ENCODE assay signal across 16 cellular contexts in genomic region chr19:3396881-3397265, GRCh38. TPM values are rescaled to one million over a fixed set of nuclear protein-coding genes. Genes with fewer than 3 reads are reported as not detected.
DNase-seq lines count a peak whose midpoint lies in the region; ATAC-seq, FAIRE-seq and TF ChIP-seq lines count a peak whose summit lies in the region.
"Had no signal": no experiment of that assay in that cellular context is flagged by ENCODE, and none has a peak within 500 bp of the region (broad histone marks: within the 10 kb centered on the region; RNA-seq: fewer than 3 reads in every experiment).

No MANE protein-coding gene starts in this region.

- H3K4me2 ChIP-seq in A549 (peak overlapping the region; percentile 76), PC-9 (no peak overlapping the region)

- BruUV-seq in PC-9 (replicated peaks; lab: Mats Ljungman, UMichigan), result no TSS peak

- no peaks in the 10 kb centered on the region for H3K9me2 ChIP-seq in PC-9 (ENCODE audit: insufficient read depth)

- TF ChIP-seq RAD21 in A549 (conservative IDR thresholded peaks at IDR 0.05 in 1 of 2, IDR thresholded peaks at IDR 0.05 in 1 of 2), result no peak

- POLR2A ChIA-PET in A549 (lab: Yijun Ruan, JAX), result interaction anchor here (0.6 to 1.7 kb wide), 4 partner anchors 9 to 83 kb away, joined by 4 to 9 read pairs (median 6); no protein-coding TSS in a partner anchor
- POLR2A ChIA-PET in PC-9 (lab: Charles Lee; ENCODE audit: unreplicated experiment), result interaction anchor here (0.6 kb wide), 1 partner anchor 15 kb away, joined by 3 read pairs; no protein-coding TSS in a partner anchor

- DNase-seq in A549 (ENCODE audit: low read depth in 1 of 2, low spot score in 1 of 2) (no peak), ascending aorta (ENCODE audit: low spot score in 2 of 2) (no peak), left lung (no peak), renal cortical epithelial cell (ENCODE audit: low read depth) (peak; percentile 29), NCI-H187 (lab: John Stamatoyannopoulos, UW) (no peak), PC-9 (no peak), NOMO-1 treated with dmso at 0.1 percent for 144 hours (lab: John Stamatoyannopoulos, UW; ENCODE audit: unreplicated experiment) (no peak)
- DNase-seq in activated effector memory CD4-positive, alpha-beta T cell treated with Interleukin-2 at 50 U/mL for 16 hours, result no peak
- DNase-seq: ACHN; activated naive CD4-positive, alpha-beta T cell treated with anti-CD3 and anti-CD28 coated beads for 36 hours; HCEC 1CT; NCI-H2081; trophoblast cell had no signal

- peaks cover 26% of the 10 kb centered on the region for H3K4me1 ChIP-seq in A549
- peaks cover 16 to 31% of the 10 kb centered on the region in 2 donors for H3K4me1 ChIP-seq in ascending aorta
- H3K4me1 ChIP-seq in left lung, result peaks cover 25 to 64% of the 10 kb centered on the region in 2 donors
- H3K4me1 ChIP-seq in PC-9 (replicated peaks; ENCODE audit: insufficient read depth), result no peaks in the 10 kb centered on the region

- no peak overlapping the region for H2AFZ ChIP-seq in PC-9

- TF ChIP-seq CTCF in A549 (IDR thresholded peaks at IDR 0.05), result no peak
- no peak for TF ChIP-seq CTCF in ascending aorta (IDR thresholded peaks at IDR 0.05)
- no peak for TF ChIP-seq CTCF in left lung (IDR thresholded peaks at IDR 0.05)
- no peak for TF ChIP-seq CTCF in PC-9 (conservative IDR thresholded peaks at IDR 0.05)

- 68% methylated on average over 7 of the region's 8 CpGs for WGBS in A549 (ENCODE audit: missing lambda C conversion rate)

- peaks cover 42% of the 10 kb centered on the region for H4K20me1 ChIP-seq in PC-9 (ENCODE audit: insufficient read depth)

- FAIRE-seq in A549 (lab: Jason Lieb, UNC), result no peak
- FAIRE-seq: small intestine had no signal

- H3K36me3 ChIP-seq in ascending aorta (peaks cover 8 to 22% of the 10 kb centered on the region in 2 donors), left lung (peaks cover 0 to 24% of the 10 kb centered on the region in 2 donors), PC-9 (ENCODE audit: low read depth) (no peaks in the 10 kb centered on the region)

- H3K27ac ChIP-seq in A549 (peak overlapping the region; percentile 81 to 84), ascending aorta (peak overlapping the region; percentile 54 to 77), left lung (peak overlapping the region; percentile 37 to 87), PC-9 (no peak overlapping the region)
- H3K27ac ChIP-seq: HL-60, SJSA1 had no signal

- no peak for TF ChIP-seq POLR2A in A549 (IDR thresholded peaks at IDR 0.05; ENCODE audit: low read length)

- H3K9me3 ChIP-seq in A549 (no peaks in the 10 kb centered on the region), ascending aorta (no peaks in the 10 kb centered on the region), left lung (no peaks in the 10 kb centered on the region), PC-9 (ENCODE audit: insufficient read depth, low read depth) (no peaks in the 10 kb centered on the region)
- H3K9me3 ChIP-seq: SJSA1 had no signal

- CTCF ChIA-PET in A549 (lab: Yijun Ruan, JAX), result interaction anchor here (0.6 to 2.0 kb wide), 7 partner anchors 31 to 88 kb away, joined by 3 to 8 read pairs (median 3); no protein-coding TSS in a partner anchor
- CTCF ChIA-PET in PC-9 (lab: Charles Lee), result no interaction called here

- ATAC-seq in A549 (peak in 1 of 2 experiments; percentile 12; a peak in 2 of 6 replicates), left lung (no peak)

- H3K27me3 ChIP-seq in ascending aorta, result no peaks in the 10 kb centered on the region
- no peaks in the 10 kb centered on the region for H3K27me3 ChIP-seq in left lung
- H3K27me3 ChIP-seq in PC-9 (ENCODE audit: insufficient read depth, low read depth), result no peaks in the 10 kb centered on the region
- H3K27me3 ChIP-seq: SJSA1 had no signal

- H3F3A ChIP-seq in PC-9 (ENCODE audit: insufficient read depth, low read depth), result no peaks in the 10 kb centered on the region

- intact Hi-C loops in ascending aorta (cut with DNase I), result no loop called here
- intact Hi-C loops in left lung (cut with DNase I), result no loop called here
- intact Hi-C loops in PC-9 (cut with micrococcal nuclease; ENCODE audit: unreplicated experiment), result no loop called here

- TF ChIP-seq EP300 in A549 (IDR thresholded peaks at IDR 0.05), result no peak

- no peak overlapping the region; the same call in 2 of the 3 replicates for H3K4me3 ChIP-seq in A549
- peak overlapping the region; percentile 2 to 56 for H3K4me3 ChIP-seq in ascending aorta
- H3K4me3 ChIP-seq in left lung, result no peak overlapping the region
- H3K4me3 ChIP-seq in PC-9, result no peak overlapping the region
- H3K4me3 ChIP-seq: SJSA1 had no signal

- H3K79me2 ChIP-seq in PC-9 (ENCODE audit: low read depth), result peaks cover 23% of the 10 kb centered on the region

TF ChIP-seq in A549, 52 proteins besides CTCF, POLR2A, EP300 and RAD21:
- TF ChIP-seq JUN (IDR thresholded peaks at IDR 0.05) (0 out of 5 replicates have a peak, but pooled peaks of 1 of the 2 experiments have one; percentile 7), TFCP2L1 (CRISPR knock-in tag; IDR thresholded peaks at IDR 0.05) (no peak)

RNA-seq across cellular contexts. Expression of gene NFIC, which starts 30.5 kb away (rescaled TPM):
- polyA plus RNA-seq in A549 (2011; rRNA removed) (2.6 and 4.7 TPM in 2 replicates), A549 (2017; fragmentation: RNase III; extraction: RNeasy Plus Mini Kit Qiagen cat#74134 plus additional on column Dnase treatment) (34.6 to 36.4 TPM (median 34.9 TPM) in 3 replicates)
- 8.9 and 14.2 TPM in 2 replicates for polyA plus RNA-seq in A549 (2012; cell fraction: cytosol; rRNA removed)
- 20.1 and 22.9 TPM in 2 replicates for polyA plus RNA-seq in A549 (2012; cell fraction: nucleus; rRNA removed)
- polyA minus RNA-seq in A549 (2011; rRNA and poly(A)+ RNA removed), result 10.5 and 14.6 TPM in 2 replicates
- total RNA-seq in ascending aorta (194 TPM), left lung (100 to 1,000 TPM; 138 to 163 TPM), renal cortical epithelial cell (17.2 and 107 TPM in 2 replicates), PC-9 (2021) (71.1 and 75.6 TPM in 2 replicates)

Comparison
In these comparisons a context has a peak if more than half of its experiments do, and no peak if none do; other contexts are left out.
1. H3K4me3 ChIP-seq: peak in ascending aorta (2 of 2); none in A549 (single experiment), left lung (0 of 2) and PC-9 (single experiment).